ENCODE assay signal across 1 cellular context in genomic region chr15:63504247-63504978, GRCh38.
TF ChIP-seq lines count a peak whose summit lies in the region.

TSS of gene USP3 (plus strand) at chr15:63504593. CDS start at chr15:63504740, 147 bp downstream.

TF ChIP-seq in HEK293, 187 proteins besides CTCF, POLR2A, EP300 and RAD21 (continued from another document):
- TF ChIP-seq ZNF449 (tag by site-specific recombination; IDR thresholded peaks at IDR 0.05) (no peak), ZBTB48 (tag by site-specific recombination; IDR thresholded peaks at IDR 0.05) (peak; percentile 79; the same call in 1 of the 2 replicates), ZNF792 (tag by site-specific recombination; IDR thresholded peaks at IDR 0.05) (no peak), ZNF76 (tag by site-specific recombination; IDR thresholded peaks at IDR 0.05; ENCODE audit: borderline replicate concordance, low read depth) (peak; percentile 67; the same call in 1 of the 2 replicates), SALL2 (tag by site-specific recombination; IDR thresholded peaks at IDR 0.05; ENCODE audit: borderline replicate concordance) (0 out of 2 replicates have a peak, but pooled peaks have one; percentile 42), ZNF324 (tag by site-specific recombination; IDR thresholded peaks at IDR 0.05) (peak; percentile 67; the same call in 1 of the 2 replicates), SP7 (tag by site-specific recombination; IDR thresholded peaks at IDR 0.05) (peak; percentile 60; the same call in 1 of the 2 replicates), ZBTB6 (tag by site-specific recombination; IDR thresholded peaks at IDR 0.05) (peak; percentile 93), ZNF677 (tag by site-specific recombination; IDR thresholded peaks at IDR 0.05) (no peak), ZXDB (tag by site-specific recombination; IDR thresholded peaks at IDR 0.05) (peak; percentile 82), ZNF48 (tag by site-specific recombination; IDR thresholded peaks at IDR 0.05) (no peak), ZBTB11 (tag by site-specific recombination; conservative IDR thresholded peaks at IDR 0.05; ENCODE audit: low read depth) (peak; percentile 60), ZNF174 (tag by site-specific recombination; IDR thresholded peaks at IDR 0.05) (no peak), HIC1 (tag by site-specific recombination; IDR thresholded peaks at IDR 0.05) (no peak), ZNF701 (tag by site-specific recombination; IDR thresholded peaks at IDR 0.05) (no peak), ZFP37 (tag by site-specific recombination; IDR thresholded peaks at IDR 0.05) (0 out of 2 replicates have a peak, but pooled peaks have one; percentile 45), ZEB2 (tag by site-specific recombination; IDR thresholded peaks at IDR 0.05) (peak; percentile 83), BCL11A (tag by site-specific recombination; IDR thresholded peaks at IDR 0.05; ENCODE audit: low read depth) (peak; percentile 56; the same call in 1 of the 2 replicates), PRDM10 (tag by site-specific recombination; IDR thresholded peaks at IDR 0.05) (peak; percentile 36; the same call in 1 of the 2 replicates), ZNF148 (tag by site-specific recombination; IDR thresholded peaks at IDR 0.05; ENCODE audit: borderline replicate concordance) (0 out of 2 replicates have a peak, but pooled peaks have one; percentile 31), ZSCAN5A (tag by site-specific recombination; IDR thresholded peaks at IDR 0.05) (peak; percentile 63; the same call in 1 of the 2 replicates)
